ENCODE assay signal across 19 cellular contexts in genomic region chr11:59285716-59286260, GRCh38.
"Had no signal": no experiment of that assay in that cellular context is flagged by ENCODE, and none has a peak within 500 bp of the region (broad histone marks: within the 10 kb centered on the region; RNA-seq: fewer than 3 reads in every experiment).

No MANE protein-coding gene starts in this region.

- H3K27ac ChIP-seq: dorsolateral prefrontal cortex, left ventricle myocardium inferior, pancreas, stomach had no signal

- H3K4me3 ChIP-seq: dorsolateral prefrontal cortex, left ventricle myocardium inferior, lung, pancreas, stomach had no signal

- H3K27me3 ChIP-seq: pancreas, stomach had no signal

- DNase-seq: cortex of kidney; dorsolateral prefrontal cortex; effector CD8-positive, alpha-beta T cell; immature natural killer cell; left ventricle myocardium inferior; mesenchymal stem cell; midbrain; occipital lobe; pancreas; right cardiac atrium; small intestine; stimulated activated CD4-positive, alpha-beta T cell treated with anti-CD3 and anti-CD28 coated beads, Interleukin-12 subunit alpha, Interleukin-12 subunit beta, amount 100 ng/mL, for 4 hours; stimulated activated naive CD4-positive, alpha-beta T cell; stomach; substantia nigra; trophoblast cell had no signal

- H3K9me3 ChIP-seq: left ventricle myocardium inferior, pancreas, stomach had no signal

- H3K4me1 ChIP-seq: left ventricle myocardium inferior had no signal

- H3K36me3 ChIP-seq: left ventricle myocardium inferior, pancreas, stomach had no signal

- ATAC-seq: esophagus mucosa, pancreas, right cardiac atrium had no signal

- FAIRE-seq: keratinocyte, pancreas, small intestine had no signal
